Comparison of ENCODE assay signal across 6 cellular contexts in genomic region chr10:101014966-101015581, GRCh38. TPM values are rescaled to one million over a fixed set of nuclear protein-coding genes. Genes with fewer than 3 reads are reported as not detected.
DNase-seq lines count a peak whose midpoint lies in the region; ATAC-seq and TF ChIP-seq lines count a peak whose summit lies in the region.

No MANE protein-coding gene starts in this region.

- H3K4me2 ChIP-seq in GM23338 = no peak overlapping the region

- ATAC-seq in GM23338 = no peak
- no peak for ATAC-seq in HG03442 (IDR thresholded peaks at IDR 0.05; ENCODE audit: unreplicated experiment)
- no peak for ATAC-seq in GM21390 (IDR thresholded peaks at IDR 0.05; ENCODE audit: unreplicated experiment)

- H2AFZ ChIP-seq in GM23338 = no peak overlapping the region

- peaks cover 23% of the 10 kb centered on the region for H3K4me1 Mint-ChIP-seq in GM23338

- H3F3A ChIP-seq in GM23338 (replicated peaks; ENCODE audit: low read depth) = 0 out of 2 replicates have a peak, but pooled peaks cover 4% of the 10 kb centered on the region

- no peaks in the 10 kb centered on the region for H3K36me3 ChIP-seq in GM23338 (ENCODE audit: insufficient read depth)

- DNase-seq in GM04503 (ENCODE audit: low read depth) (peak; percentile 82), RKO (ENCODE audit: low spot score) (peak; percentile 74), hepatic stellate cell (ENCODE audit: low spot score) (peak; percentile 94), GM23338 (ENCODE audit: low spot score) (no peak)

- no peak overlapping the region for H3K27ac ChIP-seq in GM23338 (ENCODE audit: low read depth)

- H3K27me3 ChIP-seq in GM23338 (ENCODE audit: insufficient read depth) = peaks cover 52% of the 10 kb centered on the region

- no peak overlapping the region for H3K27ac Mint-ChIP-seq in GM23338

- H3K9me3 Mint-ChIP-seq in GM23338 = no peaks in the 10 kb centered on the region; the same call in 2 of the 3 replicates

- TF ChIP-seq CTCF in GM23338 (conservative IDR thresholded peaks at IDR 0.05; ENCODE audit: low read depth in 2 of 2) = no peak

- no peaks in the 10 kb centered on the region for H4K20me1 ChIP-seq in GM23338 (replicated peaks; ENCODE audit: insufficient read depth)

- H3K4me3 ChIP-seq in GM23338 = no peak overlapping the region

- H3K36me3 Mint-ChIP-seq in GM23338 (ENCODE audit: low read depth) = no peaks in the 10 kb centered on the region; the same call in 2 of the 3 replicates

- peaks cover 23% of the 10 kb centered on the region; the same call in 1 of the 2 replicates for H3K4me1 ChIP-seq in GM23338 (ENCODE audit: insufficient read depth)

- H3K9me2 ChIP-seq in GM23338 (ENCODE audit: insufficient read depth) = no peaks in the 10 kb centered on the region

- H3K27me3 Mint-ChIP-seq in GM23338 (ENCODE audit: insufficient read depth, low read depth, poor library complexity) = peaks cover 58% of the 10 kb centered on the region

- no peak overlapping the region; the same call in 2 of the 3 replicates for H3K4me3 Mint-ChIP-seq in GM23338

- no peaks in the 10 kb centered on the region for H3K79me2 ChIP-seq in GM23338 (replicated peaks; ENCODE audit: insufficient read depth)

TF ChIP-seq in GM23338, 12 proteins besides CTCF, POLR2A, EP300 and RAD21:
- TF ChIP-seq EZH2phosphoT487 (IDR thresholded peaks at IDR 0.05; ENCODE audit: unreplicated experiment) = no peak
- no peak for TF ChIP-seq NANOG (IDR thresholded peaks at IDR 0.05; ENCODE audit: borderline replicate concordance)
- no peak for TF ChIP-seq ETS1 (IDR thresholded peaks at IDR 0.05)
- no peak for TF ChIP-seq CREB1 (CRISPR knock-in tag; IDR thresholded peaks at IDR 0.05; ENCODE audit: low read depth)
- no peak for TF ChIP-seq ZNF462 (CRISPR knock-in tag; IDR thresholded peaks at IDR 0.05)
- TF ChIP-seq ZNF331 (CRISPR knock-in tag; IDR thresholded peaks at IDR 0.05; ENCODE audit: low read depth) = no peak
- no peak for TF ChIP-seq REST (IDR thresholded peaks at IDR 0.05; ENCODE audit: unreplicated experiment)
- no peak for TF ChIP-seq POLR2AphosphoS5 (IDR thresholded peaks at IDR 0.05; ENCODE audit: low read depth)
- TF ChIP-seq STAT1 (IDR thresholded peaks at IDR 0.05; ENCODE audit: unreplicated experiment) = no peak
- no peak for TF ChIP-seq JUNB (IDR thresholded peaks at IDR 0.05; ENCODE audit: unreplicated experiment)
- TF ChIP-seq ZNF114 (CRISPR knock-in tag; IDR thresholded peaks at IDR 0.05) = no peak
TF ChIP-seq in GM23338: peak in this region for 0.

RNA-seq across cellular contexts. Expression of gene LZTS2, which starts 15.5 kb away (rescaled TPM):
- 62.8 and 88.3 TPM in 2 replicates for total RNA-seq in GM23338 (2014; rRNA removed; shearing (Covaris generic))
- polyA plus RNA-seq in GM23338 (2016; fragmentation: Nextera tagmentation; extraction: Ambion mirVana) = 27.6 and 28.8 TPM in 2 replicates

RNA-seq across cellular contexts. Expression of gene PDZD7, which starts 15.9 kb away (rescaled TPM):
- 1.7 and 2.3 TPM in 2 replicates for total RNA-seq in GM23338 (2014; rRNA removed; shearing (Covaris generic))
- polyA plus RNA-seq in GM23338 (2016; fragmentation: Nextera tagmentation; extraction: Ambion mirVana) = 1.5 and 1.7 TPM in 2 replicates

RNA-seq across cellular contexts. Expression of gene SFXN3, which starts 16.0 kb away (rescaled TPM):
- total RNA-seq in GM23338 (2014; rRNA removed; shearing (Covaris generic)) = 2.3 and 3.8 TPM in 2 replicates
- polyA plus RNA-seq in GM23338 (2016; fragmentation: Nextera tagmentation; extraction: Ambion mirVana) = 0.68 and 0.73 TPM in 2 replicates

RNA-seq across cellular contexts. Expression of gene TWNK, which starts 27.7 kb away (rescaled TPM):
- 24.5 and 29.4 TPM in 2 replicates for total RNA-seq in GM23338 (2014; rRNA removed; shearing (Covaris generic))
- polyA plus RNA-seq in GM23338 (2016; fragmentation: Nextera tagmentation; extraction: Ambion mirVana) = 11.4 and 12.2 TPM in 2 replicates

RNA-seq across cellular contexts. Expression of gene MRPL43, which starts 27.8 kb away (rescaled TPM):
- 60.4 and 76.9 TPM in 2 replicates for total RNA-seq in GM23338 (2014; rRNA removed; shearing (Covaris generic))
- polyA plus RNA-seq in GM23338 (2016; fragmentation: Nextera tagmentation; extraction: Ambion mirVana) = 124 and 126 TPM in 2 replicates
